1 cellular context compared by ENCODE assay signal in genomic region chr17:149231-149630, GRCh38.
TF ChIP-seq lines count a peak whose summit lies in the region.

No MANE protein-coding gene starts in this region.

TF ChIP-seq in HepG2, 621 proteins besides CTCF, POLR2A, EP300 and RAD21:
- no peak for TF ChIP-seq MAFK (conservative IDR thresholded peaks at IDR 0.05 in 1 of 2, IDR thresholded peaks at IDR 0.05 in 1 of 2; ENCODE audit: low read length in 2 of 2)
- no peak for TF ChIP-seq RFX5 (IDR thresholded peaks at IDR 0.05; ENCODE audit: low read depth, low read length)
- TF ChIP-seq ZNF205 (CRISPR knock-in tag; IDR thresholded peaks at IDR 0.05): no peak
- TF ChIP-seq ZNF251 (CRISPR knock-in tag; IDR thresholded peaks at IDR 0.05): no peak
